8 cellular contexts compared by ENCODE assay signal in genomic region chr6:89828475-89828987, GRCh38. TPM values are rescaled to one million over a fixed set of nuclear protein-coding genes. Genes with fewer than 3 reads are reported as not detected.
DNase-seq lines count a peak whose midpoint lies in the region; ATAC-seq and TF ChIP-seq lines count a peak whose summit lies in the region.
"Not testable (repeated sequence)": the region's sequence is repeated elsewhere in the genome, so short reads cannot be mapped to it uniquely, and the experiment has no call there.

No MANE protein-coding gene starts in this region.

- peaks cover 10 to 25% of the 10 kb centered on the region in 2 donors for H3K36me3 Mint-ChIP-seq in activated T-cell treated with anti-CD3 and anti-CD28 coated beads, Interleukin-2, amount 50 U/mL, for 72 hours (ENCODE audit: insufficient read depth in 2 of 2)

- not testable (repeated sequence) for H3K9me3 ChIP-seq in OCI-LY7 (ENCODE audit: low read length); heart right ventricle; mucosa of descending colon; gastrocnemius medialis; aorta (ENCODE audit: control insufficient read depth, low read length)

- 69 to 72% methylated on average over 13 of the region's 13 CpGs for WGBS in heart right ventricle, 2 donors
- 62 to 65% methylated on average over 13 of the region's 13 CpGs for WGBS in aorta, 2 donors

- in situ Hi-C loops in gastrocnemius medialis (cut with MboI; ENCODE audit: low sequenced_read_pairs in 4 of 4): not testable (repeated sequence)

- not testable (repeated sequence) for H3K27me3 Mint-ChIP-seq in activated T-cell treated with anti-CD3 and anti-CD28 coated beads, Interleukin-2, amount 50 U/mL, for 72 hours (ENCODE audit: low read depth)

- peak overlapping the region; percentile 88 for H2AFZ ChIP-seq in OCI-LY7 (ENCODE audit: low read length)

- H3K4me3 Mint-ChIP-seq in activated T-cell treated with anti-CD3 and anti-CD28 coated beads, Interleukin-2, amount 50 U/mL, for 72 hours: peak overlapping the region; percentile 96 to 99

- H3K9me3 Mint-ChIP-seq in activated T-cell treated with anti-CD3 and anti-CD28 coated beads, Interleukin-2, amount 50 U/mL, for 72 hours: not testable (repeated sequence)

- peak; percentile 2 for ATAC-seq in GM19328 (IDR thresholded peaks at IDR 0.05; ENCODE audit: unreplicated experiment)
- not testable (repeated sequence) for ATAC-seq in activated T-cell treated with anti-CD3 and anti-CD28 coated beads, Interleukin-2, amount 50 U/mL, for 72 hours (replicated peaks in 1 of 2); heart right ventricle; mucosa of descending colon; gastrocnemius medialis; aorta (ENCODE audit: low FRiP score)

- not testable (repeated sequence) for TF ChIP-seq CTCF in OCI-LY7 (conservative IDR thresholded peaks at IDR 0.05; ENCODE audit: low read length); choroid plexus epithelial cell (conservative IDR thresholded peaks at IDR 0.05; ENCODE audit: low read depth, low read length); heart right ventricle (IDR thresholded peaks at IDR 0.05); mucosa of descending colon (IDR thresholded peaks at IDR 0.05); gastrocnemius medialis (IDR thresholded peaks at IDR 0.05 in 4 of 5, conservative IDR thresholded peaks at IDR 0.05 in 1 of 5)

- not testable (repeated sequence) for H3K27me3 ChIP-seq in heart right ventricle; gastrocnemius medialis; aorta (ENCODE audit: control insufficient read depth in 1 of 2, insufficient read depth in 2 of 2, low read length in 1 of 2)

- intact Hi-C loops in OCI-LY7 (cut with micrococcal nuclease; ENCODE audit: unreplicated experiment): loop anchor here (5.0 kb wide), 1 partner anchor 469 kb away; the partner anchor contains the start of gene BACH2
- intact Hi-C loops in heart right ventricle (cut with DNase I); mucosa of descending colon (cut with DNase I, micrococcal nuclease): not testable (repeated sequence)
- intact Hi-C loops in gastrocnemius medialis (cut with DNase I; ENCODE audit: low total_unique reads): loop anchor here (5.0 kb wide), 1 partner anchor 469 kb away; the partner anchor contains the start of gene BACH2
- intact Hi-C loops in aorta (cut with DNase I): loop anchor here in 1 of 2 donors (10.0 kb wide), 1 partner anchor 756 kb away; the partner anchor contains the start of gene MAP3K7

- peak overlapping the region; percentile 83 for H3K4me2 ChIP-seq in OCI-LY7 (ENCODE audit: low read length)

- peak overlapping the region; percentile 86 for H3K4me3 ChIP-seq in OCI-LY7 (ENCODE audit: low read depth, low read length, poor library complexity, severe bottlenecking)
- peak overlapping the region; percentile 79 for H3K4me3 ChIP-seq in choroid plexus epithelial cell (ENCODE audit: low read depth, low read length)
- H3K4me3 ChIP-seq in heart right ventricle: peak overlapping the region; percentile 43 to 97 (median 94)
- H3K4me3 ChIP-seq in mucosa of descending colon: peak overlapping the region; percentile 56
- peak overlapping the region; percentile 56 to 98 (median 88) for H3K4me3 ChIP-seq in gastrocnemius medialis
- peak overlapping the region; percentile 58 to 65 for H3K4me3 ChIP-seq in aorta (ENCODE audit: low read length in 2 of 2)

- CTCF ChIA-PET in OCI-LY7 (lab: Charles Lee; ENCODE audit: unreplicated experiment): interaction anchor here (1.5 kb wide), 1 partner anchor 8 kb away, joined by 7 read pairs; no protein-coding TSS in a partner anchor

- not testable (repeated sequence) for DNase-seq in OCI-LY7 (ENCODE audit: low spot score); activated T-cell treated with anti-CD3 and anti-CD28 coated beads, Interleukin-2, amount 50 U/mL, for 72 hours; choroid plexus epithelial cell (ENCODE audit: low read depth); heart right ventricle; mucosa of descending colon; gastrocnemius medialis; aorta

- BruUV-seq in OCI-LY7 (replicated peaks; lab: Mats Ljungman, UMichigan): not testable (repeated sequence)

- TF ChIP-seq POLR2A in gastrocnemius medialis (IDR thresholded peaks at IDR 0.05): not testable (repeated sequence)

- H3K4me1 Mint-ChIP-seq in activated T-cell treated with anti-CD3 and anti-CD28 coated beads, Interleukin-2, amount 50 U/mL, for 72 hours (ENCODE audit: low read depth): peaks cover 31% of the 10 kb centered on the region

- H3K9me2 ChIP-seq in OCI-LY7 (ENCODE audit: insufficient read depth, low read length): not testable (repeated sequence)

- H3K36me3 ChIP-seq in OCI-LY7 (ENCODE audit: insufficient read depth, low read length) (peaks cover 30% of the 10 kb centered on the region), heart right ventricle (peaks cover 0 to 25% (median 7%) of the 10 kb centered on the region in 9 donors), gastrocnemius medialis (peaks cover 0 to 23% of the 10 kb centered on the region in 2 donors)
- H3K36me3 ChIP-seq in mucosa of descending colon (ENCODE audit: low read depth); aorta (ENCODE audit: control insufficient read depth in 1 of 2, insufficient read depth in 2 of 2, low read length in 1 of 2): not testable (repeated sequence)

- H3K4me1 ChIP-seq in OCI-LY7 (ENCODE audit: insufficient read depth, low read length, poor library complexity, severe bottlenecking); mucosa of descending colon (ENCODE audit: low read depth); aorta (ENCODE audit: control insufficient read depth in 1 of 2, insufficient read depth in 2 of 2, low read length in 2 of 2): not testable (repeated sequence)
- H3K4me1 ChIP-seq in heart right ventricle: peaks cover 7 to 20% (median 13%) of the 10 kb centered on the region in 9 donors
- H3K4me1 ChIP-seq in gastrocnemius medialis: peaks cover 11 to 18% of the 10 kb centered on the region in 2 donors

- peaks cover 28% of the 10 kb centered on the region for H3K79me2 ChIP-seq in OCI-LY7 (ENCODE audit: insufficient read depth, low read depth, low read length)

- H3K27ac Mint-ChIP-seq in activated T-cell treated with anti-CD3 and anti-CD28 coated beads, Interleukin-2, amount 50 U/mL, for 72 hours: peak overlapping the region; percentile 97

- not testable (repeated sequence) for H4K20me1 ChIP-seq in OCI-LY7 (ENCODE audit: insufficient read depth, low read length)

- POLR2A ChIA-PET in OCI-LY7 (lab: Charles Lee): interaction anchor here (0.5 to 2.3 kb wide), 13 partner anchors 9 to 469 kb away, joined by 3 to 45 read pairs (median 4); partner anchors contain the start of gene MDN1

- H3K27ac ChIP-seq in OCI-LY7 (ENCODE audit: low read depth, low read length, poor library complexity, severe bottlenecking) (peak overlapping the region; percentile 79), heart right ventricle (peak overlapping the region; percentile 58 to 91 (median 83)), gastrocnemius medialis (peak overlapping the region; percentile 81 to 89 (median 84)), aorta (ENCODE audit: low read depth in 1 of 2, low read length in 2 of 2) (peak overlapping the region in 1 of 2 donors; percentile 95)

RNA-seq across cellular contexts. Expression of gene CASP8AP2, which starts 1.1 kb away (rescaled TPM):
- 22.6 and 23.7 TPM in 2 replicates for total RNA-seq in OCI-LY7 (2014; rRNA removed; shearing (Covaris generic))
- total RNA-seq in OCI-LY7 (2022) (39.5 and 40.0 TPM in 2 replicates), heart right ventricle (10 to 100 TPM in 9 of 10 donors, 1 to 10 TPM in 1; 9.8 to 15.9 (median 12.4) TPM), mucosa of descending colon (10 to 100 TPM; 11.7 to 23.3 (median 15.7) TPM), gastrocnemius medialis (10 to 100 TPM in 2 of 4 donors, 1 to 10 TPM in 2; 7.8 to 14.2 (median 11.6) TPM), aorta (10 to 100 TPM; 16.3 to 20.6 TPM)
- 10 to 100 TPM; 27.2 to 36.1 TPM for total RNA-seq in activated T-cell treated with anti-CD3 and anti-CD28 coated beads, Interleukin-2, amount 50 U/mL, for 72 hours
- polyA plus RNA-seq in heart right ventricle (1 to 10 TPM; 2.2 to 9.9 TPM), aorta (1 to 10 TPM; 7.1 to 7.9 TPM)

RNA-seq across cellular contexts. Expression of gene MDN1, which starts 8.9 kb away (rescaled TPM):
- total RNA-seq in OCI-LY7 (2014; rRNA removed; shearing (Covaris generic)): 42.9 and 48.6 TPM in 2 replicates
- total RNA-seq in OCI-LY7 (2022): 55.3 and 62.3 TPM in 2 replicates
- total RNA-seq in activated T-cell treated with anti-CD3 and anti-CD28 coated beads, Interleukin-2, amount 50 U/mL, for 72 hours: 10 to 100 TPM; 41.0 to 48.2 TPM
- total RNA-seq in heart right ventricle: 10 to 100 TPM; 17.5 to 32.0 (median 27.5) TPM
- polyA plus RNA-seq in heart right ventricle: 10 to 100 TPM in 1 of 2 donors, 1 to 10 TPM in 1; 8.6 to 41.2 TPM
- 10 to 100 TPM; 23.6 to 37.8 (median 32.5) TPM for total RNA-seq in mucosa of descending colon
- 10 to 100 TPM; 13.5 to 22.0 (median 17.0) TPM for total RNA-seq in gastrocnemius medialis
- total RNA-seq in aorta: 10 to 100 TPM; 30.8 to 37.1 TPM
- polyA plus RNA-seq in aorta: 10 to 100 TPM; 10.1 to 14.8 TPM
